In the genomic region with DNA sequence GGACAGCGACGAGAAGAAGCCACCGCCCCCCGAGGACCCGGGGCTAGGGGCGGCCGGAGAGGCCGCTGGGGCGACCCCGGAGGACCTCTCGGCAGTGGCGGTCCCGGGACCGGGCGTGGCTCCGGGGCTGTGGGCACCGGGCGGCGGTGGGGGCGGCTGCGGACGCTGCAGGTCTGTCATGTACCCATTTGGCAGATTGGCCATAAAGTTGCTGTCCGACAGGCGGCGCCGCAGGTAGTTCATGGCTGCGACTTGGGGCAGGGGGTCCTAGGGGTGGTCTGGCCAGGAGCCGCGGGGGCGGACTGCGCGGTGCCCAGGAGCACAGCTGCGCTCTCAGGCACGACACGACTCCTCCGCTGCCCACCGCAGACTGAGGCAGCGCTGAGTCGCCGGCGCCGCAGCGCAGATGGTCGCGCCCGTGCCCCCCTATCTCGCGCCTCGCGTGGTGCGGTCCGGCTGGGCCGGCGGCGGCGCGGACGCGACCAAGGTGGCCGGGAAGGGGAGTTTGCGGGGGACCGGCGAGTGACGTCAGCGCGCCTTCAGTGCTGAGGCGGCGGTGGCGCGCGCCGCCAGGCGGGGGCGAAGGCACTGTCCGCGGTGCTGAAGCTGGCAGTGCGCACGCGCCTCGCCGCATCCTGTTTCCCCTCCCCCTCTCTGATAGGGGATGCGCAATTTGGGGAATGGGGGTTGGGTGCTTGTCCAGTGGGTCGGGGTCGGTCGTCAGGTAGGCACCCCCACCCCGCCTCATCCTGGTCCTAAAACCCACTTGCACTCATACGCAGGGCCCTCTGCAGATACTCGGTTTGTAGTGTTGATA, we compare ENCODE assay signal across 8 cellular contexts. TPM values are rescaled to one million over a fixed set of nuclear protein-coding genes. Genes with fewer than 3 reads are reported as not detected.
DNase-seq lines count a peak whose midpoint lies in the region; ATAC-seq and TF ChIP-seq lines count a peak whose summit lies in the region.

A gene (minus strand): TSS at position 372 of the 817 bp plus-strand sequence. CDS start 129 bp downstream, at position 243.

- H3K4me1 Mint-ChIP-seq in CD8-positive, alpha-beta T cell (ENCODE audit: low read depth): peaks cover 21% of the 10 kb centered on the region
- peaks cover 8% of the 10 kb centered on the region for H3K4me1 Mint-ChIP-seq in activated naive CD8-positive, alpha-beta T cell treated with anti-CD3 and anti-CD28 coated beads, Interleukin-2, amount 10 ng/mL, durations not matched to agents 7 days and 5 days

- WGBS in tibial nerve, 2 donors: 3 to 47% methylated on average over 6 to 67 of the region's 88 CpGs

- H3K4me3 Mint-ChIP-seq in CD8-positive, alpha-beta T cell: peak within 1 kb of the TSS; percentile 46
- H3K4me3 Mint-ChIP-seq in activated naive CD8-positive, alpha-beta T cell treated with anti-CD3 and anti-CD28 coated beads, Interleukin-2, amount 10 ng/mL, durations not matched to agents 7 days and 5 days: peak within 1 kb of the TSS; percentile 62

- no peaks in the 10 kb centered on the region for H3K36me3 ChIP-seq in CD8-positive, alpha-beta T cell (ENCODE audit: insufficient read depth, low read length)
- H3K36me3 ChIP-seq in cardiac muscle cell: no peaks in the 10 kb centered on the region
- H3K36me3 ChIP-seq in tibial nerve: no peaks in the 10 kb centered on the region

- no peaks in the 10 kb centered on the region for H3K9me3 ChIP-seq in CD8-positive, alpha-beta T cell (ENCODE audit: low read length)
- H3K9me3 ChIP-seq in cardiac muscle cell (ENCODE audit: low read depth) (no peaks in the 10 kb centered on the region), tibial nerve (no peaks in the 10 kb centered on the region)

- peak within 1 kb of the TSS; percentile 41 for H3K4me3 ChIP-seq in CD8-positive, alpha-beta T cell (ENCODE audit: low read depth, low read length)
- H3K4me3 ChIP-seq in cardiac muscle cell (no peak within 1 kb of the TSS), tibial nerve (peak within 1 kb of the TSS in 2 of 4 donors; percentile 18 to 44)

- no peaks in the 10 kb centered on the region for H3K27me3 ChIP-seq in CD8-positive, alpha-beta T cell (ENCODE audit: insufficient read depth, low read length)
- H3K27me3 ChIP-seq in cardiac muscle cell (peaks cover 8% of the 10 kb centered on the region), tibial nerve (peaks cover 0 to 10% of the 10 kb centered on the region in 2 donors)

- H3K27ac ChIP-seq in CD8-positive, alpha-beta T cell (ENCODE audit: low read depth, low read length): no peak within 1 kb of the TSS
- H3K27ac ChIP-seq in cardiac muscle cell: no peak within 1 kb of the TSS
- peak within 1 kb of the TSS in 1 of 4 donors; percentile 33 for H3K27ac ChIP-seq in tibial nerve

- no peak within 1 kb of the TSS for H3K27ac Mint-ChIP-seq in CD8-positive, alpha-beta T cell
- H3K27ac Mint-ChIP-seq in activated naive CD8-positive, alpha-beta T cell treated with anti-CD3 and anti-CD28 coated beads, Interleukin-2, amount 10 ng/mL, durations not matched to agents 7 days and 5 days: peak within 1 kb of the TSS; percentile 60

- intact Hi-C loops in CD8-positive, alpha-beta T cell (cut with DNase I, micrococcal nuclease): loop anchor here (2.0 to 5.0 kb wide), 7 partner anchors 37 to 1573 kb away; a partner anchor contains a TSS
- intact Hi-C loops in posterior cingulate gyrus (cut with DNase I): no loop called here

- TF ChIP-seq CTCF in CD8-positive, alpha-beta T cell (IDR thresholded peaks at IDR 0.05): no peak
- TF ChIP-seq CTCF in cardiac muscle cell (IDR thresholded peaks at IDR 0.05; ENCODE audit: low read depth, low read length): no peak
- peak in 3 of 5 experiments; percentile 38 to 61 (median 42) for TF ChIP-seq CTCF in tibial nerve (IDR thresholded peaks at IDR 0.05)

- H3K9me3 Mint-ChIP-seq in CD8-positive, alpha-beta T cell: no peaks in the 10 kb centered on the region
- no peaks in the 10 kb centered on the region for H3K9me3 Mint-ChIP-seq in activated naive CD8-positive, alpha-beta T cell treated with anti-CD3 and anti-CD28 coated beads, Interleukin-2, amount 10 ng/mL, durations not matched to agents 7 days and 5 days

- H3K36me3 Mint-ChIP-seq in CD8-positive, alpha-beta T cell: no peaks in the 10 kb centered on the region
- peaks cover 2% of the 10 kb centered on the region for H3K36me3 Mint-ChIP-seq in activated naive CD8-positive, alpha-beta T cell treated with anti-CD3 and anti-CD28 coated beads, Interleukin-2, amount 10 ng/mL, durations not matched to agents 7 days and 5 days

- CTCF ChIA-PET in CD8-positive, alpha-beta T cell (lab: Charles Lee): interaction anchor here (0.5 kb wide), 1 partner anchor 58 kb away, joined by 3 read pairs; no protein-coding TSS in a partner anchor

- no peak for TF ChIP-seq POLR2A in tibial nerve (IDR thresholded peaks at IDR 0.05)

- DNase-seq in CD8-positive, alpha-beta T cell: peak; percentile 63 to 85 (median 75)
- DNase-seq in MV-4-11 (lab: John Stamatoyannopoulos, UW) (peak; percentile 59), SW480 (ENCODE audit: low spot score) (peak; percentile 79), cardiac muscle cell (ENCODE audit: low read depth in 1 of 2, low spot score in 1 of 2) (peak; percentile 88 to 90), posterior cingulate gyrus (peak; percentile 67 to 97 (median 78)), tibial nerve (ENCODE audit: low spot score in 2 of 2) (peak; percentile 44 to 51)
- peak; percentile 84 for DNase-seq in activated naive CD8-positive, alpha-beta T cell treated with anti-CD3 and anti-CD28 coated beads, Interleukin-2, amount 10 ng/mL, durations not matched to agents 7 days and 5 days

- H3K4me1 ChIP-seq in CD8-positive, alpha-beta T cell (ENCODE audit: insufficient read depth, low read length): peaks cover 10% of the 10 kb centered on the region
- H3K4me1 ChIP-seq in cardiac muscle cell (ENCODE audit: low read depth) (no peaks in the 10 kb centered on the region), tibial nerve (peaks cover 0 to 2% (median 0%) of the 10 kb centered on the region in 4 donors)

- peaks cover 8% of the 10 kb centered on the region for H3K27me3 Mint-ChIP-seq in CD8-positive, alpha-beta T cell (ENCODE audit: low read depth)
- H3K27me3 Mint-ChIP-seq in activated naive CD8-positive, alpha-beta T cell treated with anti-CD3 and anti-CD28 coated beads, Interleukin-2, amount 10 ng/mL, durations not matched to agents 7 days and 5 days: peaks cover 28% of the 10 kb centered on the region

- peak in 1 of 2 donors; percentile 56 for TF ChIP-seq EP300 in tibial nerve (IDR thresholded peaks at IDR 0.05)

- peak; percentile 89 for ATAC-seq in CD8-positive, alpha-beta T cell
- ATAC-seq in GM21529 (IDR thresholded peaks at IDR 0.05; ENCODE audit: unreplicated experiment): peak; percentile 59
- ATAC-seq in activated naive CD8-positive, alpha-beta T cell treated with anti-CD3 and anti-CD28 coated beads, Interleukin-2, amount 10 ng/mL, durations not matched to agents 7 days and 5 days (ENCODE audit: low read depth): peak; percentile 77

- POLR2A ChIA-PET in CD8-positive, alpha-beta T cell (lab: Charles Lee): interaction anchor here (0.7 kb wide), 1 partner anchor 10 kb away, joined by 3 read pairs; a partner anchor contains a TSS
- POLR2A ChIA-PET in activated naive CD8-positive, alpha-beta T cell treated with anti-CD3 and anti-CD28 coated beads, Interleukin-2, amount 10 ng/mL, durations not matched to agents 7 days and 5 days (lab: Charles Lee): no interaction called here

RNA-seq across cellular contexts. Expression of the gene that starts here (rescaled TPM):
- under 1 TPM in 1 of 2 experiments, not detected in 1; 0.17 TPM for total RNA-seq in CD8-positive, alpha-beta T cell
- under 1 TPM; 0.37 to 1.00 TPM for total RNA-seq in activated naive CD8-positive, alpha-beta T cell treated with anti-CD3 and anti-CD28 coated beads, Interleukin-2, amount 10 ng/mL, durations not matched to agents 7 days and 5 days
- total RNA-seq in cardiac muscle cell (1.8 and 2.0 TPM in 2 replicates), tibial nerve (1 to 10 TPM in 1 of 4 donors, under 1 TPM in 1, not detected in 2; 0.42 to 1.2 TPM)
- polyA plus RNA-seq in cardiac muscle cell: 10.8 and 12.6 TPM in 2 replicates

Comparison
In these comparisons a context has a peak if more than half of its experiments do, and no peak if none do; other contexts are left out.
1. Peak in DNase-seq, ATAC-seq and H3K4me3 ChIP-seq in CD8-positive, alpha-beta T cell; RNA of the gene not detected or under 1 TPM.
2. Peak in DNase-seq and ATAC-seq in activated naive CD8-positive, alpha-beta T cell treated with anti-CD3 and anti-CD28 coated beads, Interleukin-2, amount 10 ng/mL, durations not matched to agents 7 days and 5 days; RNA of the gene not detected or under 1 TPM.
3. CTCF ChIP-seq: peak in tibial nerve (3 of 5); none in CD8-positive, alpha-beta T cell (single experiment) and cardiac muscle cell (single experiment).
4. Peak in every context shown above with its lines, with median percentiles within 50 percentile points of each other: ATAC-seq and DNase-seq.